1 cellular context compared by ENCODE assay signal in genomic region chr2:63590621-63591408, GRCh38.
TF ChIP-seq lines count a peak whose summit lies in the region.

No MANE protein-coding gene starts in this region.

TF ChIP-seq in GM23338, 12 proteins besides CTCF, POLR2A, EP300 and RAD21 (continued from another document):
- TF ChIP-seq STAT1 (IDR thresholded peaks at IDR 0.05; ENCODE audit: unreplicated experiment), result no peak
- no peak for TF ChIP-seq ZNF331 (CRISPR knock-in tag; IDR thresholded peaks at IDR 0.05; ENCODE audit: low read depth)
- no peak for TF ChIP-seq NANOG (IDR thresholded peaks at IDR 0.05; ENCODE audit: borderline replicate concordance)
- TF ChIP-seq ETS1 (IDR thresholded peaks at IDR 0.05), result no peak
- no peak for TF ChIP-seq EZH2phosphoT487 (IDR thresholded peaks at IDR 0.05; ENCODE audit: unreplicated experiment)
- no peak for TF ChIP-seq ZNF114 (CRISPR knock-in tag; IDR thresholded peaks at IDR 0.05)
- TF ChIP-seq JUNB (IDR thresholded peaks at IDR 0.05; ENCODE audit: unreplicated experiment), result no peak
